ENCODE assay signal across 27 cellular contexts in the genomic region with DNA sequence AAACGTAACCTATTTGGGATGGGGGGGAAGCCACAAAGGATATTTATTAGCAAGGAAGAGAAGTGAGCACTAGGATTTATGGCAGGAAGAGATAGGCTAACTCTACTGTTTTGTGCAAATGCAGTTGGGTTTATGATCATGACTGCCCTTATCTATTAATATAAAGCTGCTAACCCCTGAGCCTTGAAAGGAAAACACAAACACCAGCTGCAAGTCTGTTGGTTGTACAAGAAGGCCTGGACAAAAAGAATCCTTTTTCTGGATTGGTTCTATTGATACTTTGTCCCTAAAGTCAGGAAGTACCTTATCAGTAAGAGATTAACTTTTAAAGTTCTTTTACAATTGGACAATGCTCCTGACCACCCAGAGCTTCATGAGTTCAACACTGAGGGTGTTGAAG.
DNase-seq lines count a peak whose midpoint lies in the region; ATAC-seq, FAIRE-seq and TF ChIP-seq lines count a peak whose summit lies in the region.
"Had no signal": no experiment of that assay in that cellular context is flagged by ENCODE, and none has a peak within 500 bp of the region (broad histone marks: within the 10 kb centered on the region; RNA-seq: fewer than 3 reads in every experiment).

No MANE protein-coding gene starts in this region.

- H3K4me1 ChIP-seq in hepatocyte (ENCODE audit: insufficient read depth) (no peaks in the 10 kb centered on the region), small intestine (ENCODE audit: control insufficient read depth in 2 of 2, insufficient read depth in 1 of 2, low read depth in 1 of 2, low read length in 1 of 2) (peaks cover 0 to 5% of the 10 kb centered on the region in 2 donors)
- H3K4me1 ChIP-seq: esophagus muscularis mucosa had no signal

- TF ChIP-seq CTCF in hepatocyte (IDR thresholded peaks at IDR 0.05; ENCODE audit: poor library complexity), result no peak

- ATAC-seq in T-cell (replicated peaks in 1 of 4), result no peak
- ATAC-seq in HG03460 (IDR thresholded peaks at IDR 0.05; ENCODE audit: unreplicated experiment), result no peak
- ATAC-seq: left lobe of liver; naive thymus-derived CD4-positive, alpha-beta T cell; Right ventricle myocardium inferior had no signal

- H3K9me3 ChIP-seq in hepatocyte (ENCODE audit: low read depth), result no peaks in the 10 kb centered on the region
- no peaks in the 10 kb centered on the region for H3K9me3 ChIP-seq in small intestine (ENCODE audit: control insufficient read depth, low read depth)
- H3K9me3 ChIP-seq: BLaER1 treated with 17β-estradiol and CSF1 and Interleukin-3, amounts not matched to agents 10 nM and 100 nM; esophagus muscularis mucosa; transverse colon had no signal

- H4K20me1 ChIP-seq in hepatocyte (ENCODE audit: insufficient read depth, poor library complexity, severe bottlenecking), result no peaks in the 10 kb centered on the region
- H4K20me1 ChIP-seq: BLaER1 treated with 17β-estradiol and CSF1 and Interleukin-3, amounts not matched to agents 10 nM and 100 nM had no signal

- DNase-seq in CMK (ENCODE audit: low read depth) (peak; percentile 64), T-cell (no peak), hepatocyte (ENCODE audit: low spot score) (peak; percentile 3), small intestine (peak; percentile 68), superior temporal gyrus (ENCODE audit: extremely low spot score) (no peak), DMS79 treated with DMSO at 0.1 percent for 48 hours (lab: John Stamatoyannopoulos, UW) (no peak)
- DNase-seq: activated CD4-positive, CD25-positive, alpha-beta regulatory T cell; aorta; cortex of kidney; EL; foreskin melanocyte; naive thymus-derived CD4-positive, alpha-beta T cell; NCI-H1436; NCI-H2081 treated with DMSO at 0.1 percent for 48 hours; NCI-H774; stimulated activated CD8-positive, alpha-beta memory T cell treated with anti-CD3 and anti-CD28 coated beads, Interleukin-4, amount 100 ng/mL, for 48 hours; T1000; transverse colon had no signal

- no peak for FAIRE-seq in small intestine (lab: Jason Lieb, UNC)
- FAIRE-seq: GM12891 had no signal

- POLR2A ChIA-PET in T-cell (lab: Charles Lee), result no interaction called here

- H3K79me2 ChIP-seq in hepatocyte, result no peaks in the 10 kb centered on the region

- H3K36me3 ChIP-seq in hepatocyte (replicated peaks; ENCODE audit: insufficient read depth, low read depth) (no peaks in the 10 kb centered on the region), small intestine (ENCODE audit: control insufficient read depth in 2 of 2, insufficient read depth in 2 of 2, low read length in 2 of 2) (peaks cover 0 to 2% of the 10 kb centered on the region in 2 donors)

- peak overlapping the region; percentile 15 for H3K27ac ChIP-seq in hepatocyte
- H3K27ac ChIP-seq in small intestine (ENCODE audit: low read depth in 1 of 2, low read length in 1 of 2), result no peak overlapping the region
- H3K27ac ChIP-seq: BLaER1 treated with 17β-estradiol and CSF1 and Interleukin-3, amounts not matched to agents 10 nM and 100 nM; cardiac muscle cell; esophagus muscularis mucosa; skin epidermis; transverse colon had no signal

- H3K9me2 ChIP-seq in hepatocyte (replicated peaks; ENCODE audit: insufficient read depth), result no peaks in the 10 kb centered on the region

- no peak overlapping the region for H2AFZ ChIP-seq in hepatocyte

- WGBS in hepatocyte (ENCODE audit: low lambda C conversion rate, missing lambda C conversion rate), result 63% methylated on average over 1 of the region's 1 CpG
- WGBS in small intestine, 3 donors, result 13 to 71% (median 27%) methylated on average over 1 of the region's 1 CpG

- CTCF ChIA-PET in T-cell (lab: Charles Lee), result interaction anchor here (0.6 to 0.9 kb wide), 3 partner anchors 9 to 235 kb away, joined by 3 read pairs; no protein-coding TSS in a partner anchor

- H3K4me3 ChIP-seq in hepatocyte (no peak overlapping the region), small intestine (ENCODE audit: low read depth in 1 of 2, low read length in 2 of 2) (no peak overlapping the region)
- H3K4me3 ChIP-seq: BLaER1 treated with 17β-estradiol and CSF1 and Interleukin-3, amounts not matched to agents 10 nM and 100 nM; cardiac muscle cell; esophagus muscularis mucosa; skin epidermis; transverse colon had no signal

- peak overlapping the region; percentile 4 to 42 for H3K27ac Mint-ChIP-seq in T-cell
- H3K27ac Mint-ChIP-seq: activated naive CD4-positive, alpha-beta T cell treated with anti-CD3 and anti-CD28 coated beads, Interleukin-2, amount 50 U/mL, for 24 hours had no signal

- no peaks in the 10 kb centered on the region for H3K9me3 Mint-ChIP-seq in T-cell
- H3K9me3 Mint-ChIP-seq: activated naive CD4-positive, alpha-beta T cell treated with anti-CD3 and anti-CD28 coated beads, Interleukin-2, amount 50 U/mL, for 24 hours; naive thymus-derived CD4-positive, alpha-beta T cell had no signal

- H3K4me1 Mint-ChIP-seq in T-cell, result peaks cover 30 to 61% (median 56%) of the 10 kb centered on the region in 3 donors

- peaks cover 72% of the 10 kb centered on the region for H3K36me3 Mint-ChIP-seq in T-cell

- H3K4me3 Mint-ChIP-seq in T-cell, result no peak overlapping the region
- H3K4me3 Mint-ChIP-seq: activated naive CD4-positive, alpha-beta T cell treated with anti-CD3 and anti-CD28 coated beads, Interleukin-2, amount 50 U/mL, for 24 hours had no signal

- no peaks in the 10 kb centered on the region for H3K27me3 Mint-ChIP-seq in T-cell
- H3K27me3 Mint-ChIP-seq: activated naive CD4-positive, alpha-beta T cell treated with anti-CD3 and anti-CD28 coated beads, Interleukin-2, amount 50 U/mL, for 24 hours; naive thymus-derived CD4-positive, alpha-beta T cell had no signal

- no peaks in the 10 kb centered on the region for H3K27me3 ChIP-seq in hepatocyte
- no peaks in the 10 kb centered on the region for H3K27me3 ChIP-seq in small intestine (ENCODE audit: control insufficient read depth in 2 of 2, insufficient read depth in 2 of 2, low read length in 2 of 2)
- H3K27me3 ChIP-seq: BLaER1 treated with 17β-estradiol and CSF1 and Interleukin-3, amounts not matched to agents 10 nM and 100 nM; cardiac muscle cell; esophagus muscularis mucosa; transverse colon had no signal

- H3K4me2 ChIP-seq in hepatocyte, result no peak overlapping the region
- H3K4me2 ChIP-seq: BLaER1 treated with 17β-estradiol and CSF1 and Interleukin-3, amounts not matched to agents 10 nM and 100 nM had no signal

Comparison
In these comparisons a context has a peak if more than half of its experiments do, and no peak if none do; other contexts are left out.
1. DNase-seq: peak in CMK (single experiment), hepatocyte (single experiment) and small intestine (single experiment); none in T-cell (0 of 34), superior temporal gyrus (single experiment) and DMS79 treated with DMSO at 0.1 percent for 48 hours (single experiment).